ENCODE assay signal across 10 cellular contexts in the genomic region with DNA sequence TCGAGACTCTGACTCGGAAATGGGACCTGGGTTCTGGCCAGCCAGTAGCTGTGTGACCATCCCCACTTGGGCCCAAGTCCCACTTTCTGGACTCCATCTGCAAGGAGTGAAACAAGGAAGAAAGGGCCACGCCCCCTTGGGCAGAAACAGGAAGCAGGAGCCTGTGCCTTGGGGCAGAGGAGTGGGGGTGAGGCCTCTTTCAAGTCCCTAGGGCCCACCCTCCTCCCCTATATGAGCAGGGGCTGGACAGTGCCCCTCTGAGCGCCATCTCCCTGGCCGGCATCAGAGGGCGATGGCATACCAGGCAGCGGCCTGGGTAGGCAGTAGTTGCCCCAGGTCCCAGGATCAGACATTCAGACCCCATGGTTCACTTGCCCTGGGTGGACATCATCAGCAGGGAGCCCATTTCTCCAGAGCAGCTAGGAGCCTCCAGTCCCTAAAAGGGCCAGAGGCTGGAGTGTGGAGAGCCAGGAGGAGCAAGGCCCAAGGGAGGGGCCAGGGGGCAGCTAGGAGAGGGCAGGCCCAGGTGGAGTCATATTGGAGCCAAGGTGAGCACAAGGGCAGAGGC. TPM values are rescaled to one million over a fixed set of nuclear protein-coding genes. Genes with fewer than 3 reads are reported as not detected.
DNase-seq lines count a peak whose midpoint lies in the region; ATAC-seq and TF ChIP-seq lines count a peak whose summit lies in the region.
"Had no signal": no experiment of that assay in that cellular context is flagged by ENCODE, and none has a peak within 500 bp of the region (broad histone marks: within the 10 kb centered on the region; RNA-seq: fewer than 3 reads in every experiment).

No MANE protein-coding gene starts in this region.

- TF ChIP-seq CTCF in RWPE1 (conservative IDR thresholded peaks at IDR 0.05; ENCODE audit: low read depth) (no peak), fibroblast of the aortic adventitia (IDR thresholded peaks at IDR 0.05; ENCODE audit: insufficient read depth, low read length) (no peak), psoas muscle (IDR thresholded peaks at IDR 0.05) (no peak), GM13977 (IDR thresholded peaks at IDR 0.05; ENCODE audit: extremely low read depth, insufficient read depth, missing control alignments) (no peak)

- H3K36me3 ChIP-seq in psoas muscle (ENCODE audit: insufficient read depth in 1 of 2, low read depth in 1 of 2): peaks cover 0 to 33% of the 10 kb centered on the region in 2 donors

- peaks cover 93% of the 10 kb centered on the region for H3K4me1 ChIP-seq in psoas muscle

- intact Hi-C loops in psoas muscle (cut with DNase I): no loop called here

- in situ Hi-C loops in GM13977 (cut with MboI; ENCODE audit: low pct_unique_long_range_greater_than_20kb, low sequenced_read_pairs, unreplicated experiment): no loop called here

- H3K4me3 ChIP-seq in fibroblast of the aortic adventitia (ENCODE audit: low read depth, low read length) (no peak overlapping the region), psoas muscle (peak overlapping the region; percentile 48)
- H3K4me3 ChIP-seq: K562 had no signal

- DNase-seq in ELR (ENCODE audit: low read depth) (peak; percentile 69), RWPE1 (ENCODE audit: low spot score) (no peak), fibroblast of the aortic adventitia (ENCODE audit: low read depth) (peak; percentile 65), psoas muscle (no peak), SKM-1 treated with dmso at 0.1 percent for 144 hours (lab: John Stamatoyannopoulos, UW; ENCODE audit: unreplicated experiment) (no peak), GM13977 (ENCODE audit: low spot score) (no peak), T1000 (lab: John Stamatoyannopoulos, UW) (no peak)
- DNase-seq: naive B cell had no signal

- no peak for ATAC-seq in psoas muscle
- no peak for ATAC-seq in HG03159 (IDR thresholded peaks at IDR 0.05; ENCODE audit: unreplicated experiment)

- WGBS in psoas muscle, 3 donors: 63 to 68% (median 64%) methylated on average over 7 of the region's 7 CpGs

- no peaks in the 10 kb centered on the region for H3K27me3 ChIP-seq in psoas muscle (ENCODE audit: insufficient read depth in 3 of 3, low read length in 2 of 3)

- POLR2A ChIA-PET in RWPE1 (lab: Yijun Ruan, JAX; ENCODE audit: low non-redundant PET): interaction anchor here (0.6 to 1.8 kb wide), 2 partner anchors 9 to 61 kb away, joined by 3 to 7 read pairs; no protein-coding TSS in a partner anchor

- CTCF ChIA-PET in RWPE1 (lab: Yijun Ruan, JAX): no interaction called here

- peak overlapping the region; percentile 98 for H3K27ac ChIP-seq in RWPE1
- H3K27ac ChIP-seq in psoas muscle: peak overlapping the region; percentile 93

- H3K9me3 ChIP-seq in psoas muscle: no peaks in the 10 kb centered on the region

RNA-seq across cellular contexts. Expression of a gene that starts 7.1 kb away (rescaled TPM):
- total RNA-seq in fibroblast of the aortic adventitia (ENCODE audit: low replicate concordance): 26.9 and 33.4 TPM in 2 replicates
- total RNA-seq in psoas muscle: 100 to 1,000 TPM in 2 of 4 donors, 10 to 100 TPM in 2; 61.8 to 108 (median 90.1) TPM
- 10 to 100 TPM; 66.3 to 90.7 (median 78.7) TPM for polyA plus RNA-seq in psoas muscle

RNA-seq across cellular contexts. Expression of a gene that starts 25.5 kb away (rescaled TPM):
- total RNA-seq in fibroblast of the aortic adventitia (ENCODE audit: low replicate concordance) (not detected in 2 replicates), psoas muscle (1 to 10 TPM in 2 of 4 donors, not detected in 2; 1.2 to 3.9 TPM)
- 1 to 10 TPM in 1 of 3 donors, under 1 TPM in 2; 0.03 to 2.5 (median 0.25) TPM for polyA plus RNA-seq in psoas muscle
- polyA plus RNA-seq: K562 had no signal

RNA-seq across cellular contexts. Expression of a gene that starts 37.3 kb away (rescaled TPM):
- total RNA-seq in fibroblast of the aortic adventitia (ENCODE audit: low replicate concordance) (not detected in 2 replicates), psoas muscle (1 to 10 TPM in 1 of 4 donors, not detected in 3; 2.4 TPM)
- 1 to 10 TPM in 1 of 3 donors, under 1 TPM in 2; 0.14 to 1.6 (median 0.63) TPM for polyA plus RNA-seq in psoas muscle
- polyA plus RNA-seq: K562 had no signal

Comparison
In these comparisons a context has a peak if more than half of its experiments do, and no peak if none do; other contexts are left out.
1. DNase-seq: peak in ELR (single experiment) and fibroblast of the aortic adventitia (single experiment); none in RWPE1 (single experiment), psoas muscle (0 of 2), SKM-1 treated with dmso at 0.1 percent for 144 hours (single experiment), GM13977 (single experiment) and T1000 (single experiment).